Comparison of ENCODE assay signal across 18 cellular contexts in genomic region chr16:86836503-86837125, GRCh38.
A peak's percentile ranks its signal among the peaks of the same experiment; 100 is the strongest.
DNase-seq lines count a peak whose midpoint lies in the region; ATAC-seq, FAIRE-seq and TF ChIP-seq lines count a peak whose summit lies in the region.
"Had no signal": no experiment of that assay in that cellular context is flagged by ENCODE, and none has a peak within 500 bp of the region (broad histone marks: within the 10 kb centered on the region; RNA-seq: fewer than 3 reads in every experiment).

No MANE protein-coding gene starts in this region.

- H3K36me3 ChIP-seq in brain microvascular endothelial cell (replicated peaks): no peaks in the 10 kb centered on the region
- H3K36me3 ChIP-seq in body of pancreas (replicated peaks in 1 of 2; ENCODE audit: insufficient read depth in 1 of 2, low read depth in 2 of 2): no peaks in the 10 kb centered on the region
- no peaks in the 10 kb centered on the region for H3K36me3 ChIP-seq in small intestine (ENCODE audit: control insufficient read depth in 2 of 2, insufficient read depth in 2 of 2, low read length in 2 of 2)

- TF ChIP-seq POLR2A in body of pancreas (IDR thresholded peaks at IDR 0.05): no peak

- H3K4me1 ChIP-seq in right cardiac atrium (ENCODE audit: control insufficient read depth, insufficient read depth, low read length): peaks cover 3% of the 10 kb centered on the region
- no peaks in the 10 kb centered on the region for H3K4me1 ChIP-seq in body of pancreas
- H3K4me1 ChIP-seq in small intestine (ENCODE audit: control insufficient read depth in 2 of 2, insufficient read depth in 1 of 2, low read depth in 1 of 2, low read length in 1 of 2): peaks cover 0 to 2% of the 10 kb centered on the region in 2 donors

- H3K4me1 Mint-ChIP-seq in HFFc6 (ENCODE audit: low read depth): peaks cover 38% of the 10 kb centered on the region
- H3K4me1 Mint-ChIP-seq: naive thymus-derived CD8-positive, alpha-beta T cell had no signal

- ATAC-seq in right cardiac atrium (peak in 1 of 2 donors; percentile 54), body of pancreas (no peak)
- ATAC-seq: naive thymus-derived CD8-positive, alpha-beta T cell had no signal

- intact Hi-C loops in right cardiac atrium (cut with DNase I) (no loop called here), body of pancreas (cut with DNase I) (no loop called here)

- peaks cover 6% of the 10 kb centered on the region for H3K27me3 Mint-ChIP-seq in HFFc6 (ENCODE audit: insufficient read depth)

- H3K27ac ChIP-seq in AG04450 (ENCODE audit: low read depth, low read length) (peak overlapping the region; percentile 39), brain microvascular endothelial cell (peak overlapping the region; percentile 64), right cardiac atrium (ENCODE audit: low read length) (no peak overlapping the region), body of pancreas (no peak overlapping the region), small intestine (ENCODE audit: low read depth in 1 of 2, low read length in 1 of 2) (no peak overlapping the region)
- H3K27ac ChIP-seq: C4-2B, SK-N-MC had no signal

- peak overlapping the region; percentile 33; the same call in 1 of the 2 replicates for H3K27ac Mint-ChIP-seq in HFFc6
- H3K27ac Mint-ChIP-seq: brain had no signal

- CTCF ChIA-PET in AG04450 (lab: Charles Lee): interaction anchor here (0.6 to 1.4 kb wide), 3 partner anchors 226 to 449 kb away, joined by 3 to 4 read pairs (median 3); no protein-coding TSS in a partner anchor

- H3K9me3 ChIP-seq in AG04450 (ENCODE audit: control insufficient read depth, insufficient read depth, low read length): peaks cover 3% of the 10 kb centered on the region; the same call in 1 of the 2 replicates
- no peaks in the 10 kb centered on the region for H3K9me3 ChIP-seq in right cardiac atrium (ENCODE audit: control insufficient read depth, low read length)
- H3K9me3 ChIP-seq in body of pancreas: no peaks in the 10 kb centered on the region
- H3K9me3 ChIP-seq in small intestine (ENCODE audit: control insufficient read depth, low read depth): no peaks in the 10 kb centered on the region

- H3K9me3 Mint-ChIP-seq in HFFc6: no peaks in the 10 kb centered on the region; the same call in 1 of the 2 replicates

- POLR2A ChIA-PET in AG04450 (lab: Yijun Ruan, JAX): no interaction called here

- in situ Hi-C loops in brain microvascular endothelial cell (cut with HindIII; ENCODE audit: low pct_ligation_motif_present, low sequenced_read_pairs): no loop called here

- H3K36me3 Mint-ChIP-seq in HFFc6 (ENCODE audit: low read depth): no peaks in the 10 kb centered on the region; the same call in 1 of the 2 replicates
- H3K36me3 Mint-ChIP-seq: brain; naive thymus-derived CD8-positive, alpha-beta T cell had no signal

- DNase-seq in AG04450 (ENCODE audit: low read depth, low spot score): peak; percentile 59
- peak; percentile 84 for DNase-seq in HFFc6
- DNase-seq in brain microvascular endothelial cell: peak; percentile 89
- DNase-seq in right cardiac atrium: peak in 2 of 3 donors; percentile 56 to 57
- no peak for DNase-seq in D721Med (ENCODE audit: insufficient read length, low spot score)
- DNase-seq in body of pancreas: no peak
- no peak for DNase-seq in small intestine
- no peak for DNase-seq in T-helper 2 cell
- DNase-seq: activated T-cell treated with anti-CD3 and anti-CD28 coated beads, Interleukin-2, amount 50 U/mL, for 1 hour; erythroblast; naive thymus-derived CD8-positive, alpha-beta T cell; NCI-H1048; NCI-H748 treated with DMSO at 0.1 percent for 48 hours; stimulated activated CD4-positive, alpha-beta T cell treated with anti-CD3 and anti-CD28 coated beads, Interleukin-12 subunit alpha, Interleukin-12 subunit beta, amount 100 ng/mL, for 4 hours had no signal

- 67% methylated on average over 11 of the region's 11 CpGs for WGBS in right cardiac atrium
- whole genome bisulfite sequencing in body of pancreas, 2 donors: 84 to 86% methylated on average over 10 to 11 of the region's 11 CpGs
- 81 to 89% (median 83%) methylated on average over 8 to 11 of the region's 11 CpGs for WGBS in small intestine, 3 donors

- H3K4me3 Mint-ChIP-seq in HFFc6: peak overlapping the region; percentile 39; the same call in 1 of the 2 replicates
- H3K4me3 Mint-ChIP-seq: brain; naive thymus-derived CD8-positive, alpha-beta T cell had no signal

- no peak for FAIRE-seq in D721Med (lab: Jason Lieb, UNC)
- no peak for FAIRE-seq in small intestine (lab: Jason Lieb, UNC)
- FAIRE-seq: islet of Langerhans had no signal

- TF ChIP-seq CTCF in AG04450 (IDR thresholded peaks at IDR 0.05; ENCODE audit: low read depth, low read length): 0 out of 2 replicates have a peak, but pooled peaks have one; percentile 8
- no peak for TF ChIP-seq CTCF in HFFc6 (IDR thresholded peaks at IDR 0.05)
- no peak for TF ChIP-seq CTCF in brain microvascular endothelial cell (IDR thresholded peaks at IDR 0.05; ENCODE audit: low read depth, low read length, missing control alignments)
- no peak for TF ChIP-seq CTCF in D721Med (IDR thresholded peaks at IDR 0.05; ENCODE audit: insufficient read depth, missing control alignments)
- TF ChIP-seq CTCF in body of pancreas (IDR thresholded peaks at IDR 0.05): no peak

- no peaks in the 10 kb centered on the region for H3K27me3 ChIP-seq in AG04450 (ENCODE audit: control insufficient read depth, insufficient read depth, low read length)
- H3K27me3 ChIP-seq in brain microvascular endothelial cell (replicated peaks): no peaks in the 10 kb centered on the region
- no peaks in the 10 kb centered on the region for H3K27me3 ChIP-seq in right cardiac atrium (ENCODE audit: control insufficient read depth, insufficient read depth)
- H3K27me3 ChIP-seq in body of pancreas: no peaks in the 10 kb centered on the region
- H3K27me3 ChIP-seq in small intestine (ENCODE audit: control insufficient read depth in 2 of 2, insufficient read depth in 2 of 2, low read length in 2 of 2): no peaks in the 10 kb centered on the region

- H3K4me3 ChIP-seq in AG04450 (ENCODE audit: low read depth, low read length) (no peak overlapping the region), brain microvascular endothelial cell (ENCODE audit: low read depth, low read length) (no peak overlapping the region), right cardiac atrium (ENCODE audit: low read length) (no peak overlapping the region), body of pancreas (no peak overlapping the region), small intestine (ENCODE audit: low read depth in 1 of 2, low read length in 2 of 2) (no peak overlapping the region)
- H3K4me3 ChIP-seq: SK-N-MC had no signal

Comparison
In these comparisons a context has a peak if more than half of its experiments do, and no peak if none do; other contexts are left out.
1. DNase-seq: peak in AG04450 (single experiment), HFFc6 (single experiment), brain microvascular endothelial cell (single experiment) and right cardiac atrium (2 of 3); none in D721Med (single experiment), body of pancreas (0 of 4), small intestine (single experiment) and T-helper 2 cell (0 of 5).
2. H3K27ac ChIP-seq: peak in AG04450 (single experiment) and brain microvascular endothelial cell (single experiment); none in right cardiac atrium (single experiment), body of pancreas (0 of 4) and small intestine (0 of 2).